In genomic region chr11:72146625-72147024, GRCh38 we compare ENCODE assay signal across 24 cellular contexts.
"Had no signal": no experiment of that assay in that cellular context is flagged by ENCODE, and none has a peak within 500 bp of the region (broad histone marks: within the 10 kb centered on the region; RNA-seq: fewer than 3 reads in every experiment).

No MANE protein-coding gene starts in this region.

- DNase-seq: activated B cell treated with CpG ODN at 0.5 μM for 24 hours; activated CD4-positive, alpha-beta T cell treated with anti-CD3 and anti-CD28 coated beads for 36 hours; activated CD4-positive, alpha-beta T cell treated with anti-CD3 and anti-CD28 coated beads, Interleukin-2, amount 50 U/mL, for 4 hours; activated CD8-positive, alpha-beta memory T cell treated with anti-CD3 and anti-CD28 coated beads for 24 hours; activated CD8-positive, alpha-beta memory T cell treated with anti-CD3 and anti-CD28 coated beads, Interleukin-2, amount 50 U/mL, for 4 hours; activated T-cell treated with anti-CD3 and anti-CD28 coated beads, Interleukin-2, amount 50 U/mL, for 24 hours; aorta; caudate nucleus; dermis blood vessel endothelial cell; effector CD8-positive, alpha-beta T cell; foreskin melanocyte; kidney glomerular epithelial cell; left lung; right cardiac atrium; stimulated activated CD4-positive, alpha-beta T cell treated with anti-CD3 and anti-CD28 coated beads, Interleukin-12 subunit alpha, Interleukin-12 subunit beta, amount 100 ng/mL, for 4 hours; stimulated activated CD4-positive, alpha-beta T cell treated with anti-CD3 and anti-CD28 coated beads, Interleukin-4, amount 100 ng/mL, for 4 hours; stimulated activated naive CD8-positive, alpha-beta T cell treated with anti-CD3 and anti-CD28 coated beads, Interleukin-15, Interleukin-2, amounts not matched to agents 100 U/mL and 50 U/mL, for 24 hours; T1000; thyroid gland; upper lobe of right lung had no signal

- ATAC-seq: activated CD4-positive, alpha-beta T cell treated with anti-CD3 and anti-CD28 coated beads for 36 hours; activated naive CD4-positive, alpha-beta T cell treated with anti-CD3 and anti-CD28 coated beads, Interleukin-2, amount 50 U/mL, for 72 hours; activated T-helper 17 cell treated with anti-CD3 and anti-CD28 coated beads, Interleukin-2, amount 50 U/mL, for 72 hours; left lung; right cardiac atrium; stimulated activated naive CD8-positive, alpha-beta T cell treated with anti-CD3 and anti-CD28 coated beads, Interleukin-15, Interleukin-2, amounts not matched to agents 100 U/mL and 50 U/mL, for 24 hours; upper lobe of right lung had no signal

- H3K4me3 ChIP-seq: left lung, lung, thyroid gland, upper lobe of right lung had no signal

- H3K79me2 ChIP-seq: parathyroid adenoma had no signal

- H3K4me1 ChIP-seq: parathyroid adenoma, upper lobe of right lung had no signal

- H3K36me3 ChIP-seq: left lung, thyroid gland, upper lobe of right lung had no signal

- H3K27me3 ChIP-seq: left lung, thyroid gland, upper lobe of right lung had no signal

- H2AFZ ChIP-seq: parathyroid adenoma had no signal

- H3K27ac ChIP-seq: left lung, parathyroid adenoma, thyroid gland, upper lobe of right lung had no signal
